Comparison of ENCODE assay signal across 8 cellular contexts in genomic region chr7:116930156-116930913, GRCh38. TPM values are rescaled to one million over a fixed set of nuclear protein-coding genes. Genes with fewer than 3 reads are reported as not detected.
DNase-seq lines count a peak whose midpoint lies in the region; ATAC-seq and TF ChIP-seq lines count a peak whose summit lies in the region.

No MANE protein-coding gene starts in this region.

- H3K36me3 ChIP-seq in DOHH2 (ENCODE audit: control insufficient read depth, low read length): no peaks in the 10 kb centered on the region
- no peaks in the 10 kb centered on the region for H3K36me3 ChIP-seq in suprapubic skin

- H3K9me3 ChIP-seq in DOHH2 (ENCODE audit: control insufficient read depth, insufficient read depth, low read length): no peaks in the 10 kb centered on the region
- H3K9me3 ChIP-seq in suprapubic skin: no peaks in the 10 kb centered on the region

- no peaks in the 10 kb centered on the region for H4K20me1 ChIP-seq in DOHH2 (ENCODE audit: control insufficient read depth, insufficient read depth, low read depth, low read length)

- no peaks in the 10 kb centered on the region for H3K9me3 Mint-ChIP-seq in activated T-helper 1 cell treated with anti-CD3 and anti-CD28 coated beads, Interleukin-12 subunit alpha, Interleukin-12 subunit beta, Interleukin-2, Interleukin-4 antibody, amounts not matched to agents 30 ng/mL and 10 ng/mL and 1 ng/mL, durations not matched to agents 14 hours and 24 hours and 36 hours

- H3K4me1 Mint-ChIP-seq in activated T-helper 1 cell treated with anti-CD3 and anti-CD28 coated beads, Interleukin-12 subunit alpha, Interleukin-12 subunit beta, Interleukin-2, Interleukin-4 antibody, amounts not matched to agents 30 ng/mL and 10 ng/mL and 1 ng/mL, durations not matched to agents 14 hours and 24 hours and 36 hours (ENCODE audit: low read depth): peaks cover 7% of the 10 kb centered on the region

- no peaks in the 10 kb centered on the region for H3K36me3 Mint-ChIP-seq in activated T-helper 1 cell treated with anti-CD3 and anti-CD28 coated beads, Interleukin-12 subunit alpha, Interleukin-12 subunit beta, Interleukin-2, Interleukin-4 antibody, amounts not matched to agents 30 ng/mL and 10 ng/mL and 1 ng/mL, durations not matched to agents 14 hours and 24 hours and 36 hours (ENCODE audit: low read depth)

- TF ChIP-seq EP300 in suprapubic skin (IDR thresholded peaks at IDR 0.05): no peak

- H3K27ac Mint-ChIP-seq in activated T-helper 1 cell treated with anti-CD3 and anti-CD28 coated beads, Interleukin-12 subunit alpha, Interleukin-12 subunit beta, Interleukin-2, Interleukin-4 antibody, amounts not matched to agents 30 ng/mL and 10 ng/mL and 1 ng/mL, durations not matched to agents 14 hours and 24 hours and 36 hours: no peak overlapping the region

- peaks cover 12% of the 10 kb centered on the region for H3K27me3 ChIP-seq in DOHH2 (ENCODE audit: control insufficient read depth, low read length)
- H3K27me3 ChIP-seq in suprapubic skin: peaks cover under 1% of the 10 kb centered on the region

- TF ChIP-seq CTCF in DOHH2 (IDR thresholded peaks at IDR 0.05; ENCODE audit: low read depth, low read length, poor library complexity, severe bottlenecking): peak; percentile 98
- TF ChIP-seq CTCF in LNCAP (IDR thresholded peaks at IDR 0.05): peak; percentile 90
- TF ChIP-seq CTCF in fibroblast of villous mesenchyme (IDR thresholded peaks at IDR 0.05; ENCODE audit: insufficient read depth, low read depth, low read length): peak; percentile 87
- peak; percentile 87 to 93 for TF ChIP-seq CTCF in suprapubic skin (IDR thresholded peaks at IDR 0.05)

- H3K27ac ChIP-seq in DOHH2 (ENCODE audit: low read depth, low read length) (no peak overlapping the region), suprapubic skin (no peak overlapping the region)

- H3K4me3 ChIP-seq in DOHH2 (ENCODE audit: low read length) (no peak overlapping the region), fibroblast of villous mesenchyme (ENCODE audit: low read depth, low read length) (no peak overlapping the region), suprapubic skin (no peak overlapping the region)

- H3K4me3 Mint-ChIP-seq in activated T-helper 1 cell treated with anti-CD3 and anti-CD28 coated beads, Interleukin-12 subunit alpha, Interleukin-12 subunit beta, Interleukin-2, Interleukin-4 antibody, amounts not matched to agents 30 ng/mL and 10 ng/mL and 1 ng/mL, durations not matched to agents 14 hours and 24 hours and 36 hours: no peak overlapping the region

- no peaks in the 10 kb centered on the region for H3F3A ChIP-seq in DOHH2 (ENCODE audit: control insufficient read depth, insufficient read depth)

- H3K4me2 ChIP-seq in DOHH2 (ENCODE audit: low read length): peak overlapping the region; percentile 11; the same call in 1 of the 2 replicates

- H3K27me3 Mint-ChIP-seq in activated T-helper 1 cell treated with anti-CD3 and anti-CD28 coated beads, Interleukin-12 subunit alpha, Interleukin-12 subunit beta, Interleukin-2, Interleukin-4 antibody, amounts not matched to agents 30 ng/mL and 10 ng/mL and 1 ng/mL, durations not matched to agents 14 hours and 24 hours and 36 hours (ENCODE audit: insufficient read depth): peaks cover 20% of the 10 kb centered on the region

- H3K79me2 ChIP-seq in DOHH2 (ENCODE audit: control insufficient read depth, low read length): no peaks in the 10 kb centered on the region

- DNase-seq in RKO (ENCODE audit: low spot score) (peak; percentile 87), fibroblast of villous mesenchyme (ENCODE audit: low read depth) (peak; percentile 81), nucleus accumbens (lab: John Stamatoyannopoulos, UW) (peak in 52 of 56 donors; percentile 1 to 90 (median 46)), suprapubic skin (ENCODE audit: low spot score in 2 of 2) (peak; percentile 89 to 90)
- peak; percentile 58 for DNase-seq in activated T-helper 1 cell treated with anti-CD3 and anti-CD28 coated beads, Interleukin-12 subunit alpha, Interleukin-12 subunit beta, Interleukin-2, Interleukin-4 antibody, amounts not matched to agents 30 ng/mL and 10 ng/mL and 1 ng/mL, durations not matched to agents 14 hours and 24 hours and 36 hours (ENCODE audit: low spot score)

- no peak for TF ChIP-seq POLR2A in suprapubic skin (IDR thresholded peaks at IDR 0.05)

- ATAC-seq in GM21825 (IDR thresholded peaks at IDR 0.05; ENCODE audit: unreplicated experiment): peak; percentile 91

- no peaks in the 10 kb centered on the region for H3K9me2 ChIP-seq in DOHH2 (replicated peaks; ENCODE audit: control insufficient read depth, low read length)

- WGBS in suprapubic skin: 26% methylated on average over 22 of the region's 22 CpGs

- H3K4me1 ChIP-seq in DOHH2 (ENCODE audit: control insufficient read depth, low read length) (peaks cover 3% of the 10 kb centered on the region), suprapubic skin (no peaks in the 10 kb centered on the region)

- intact Hi-C loops in activated T-helper 1 cell treated with anti-CD3 and anti-CD28 coated beads, Interleukin-12 subunit alpha, Interleukin-12 subunit beta, Interleukin-2, Interleukin-4 antibody, amounts not matched to agents 30 ng/mL and 10 ng/mL and 1 ng/mL, durations not matched to agents 14 hours and 24 hours and 36 hours (cut with micrococcal nuclease): loop anchor here (1.0 to 2.0 kb wide), 4 partner anchors 54 to 197 kb away; no protein-coding TSS in a partner anchor

RNA-seq across cellular contexts. Expression of gene ST7, which starts 23.0 kb away (rescaled TPM):
- total RNA-seq in activated T-helper 1 cell treated with anti-CD3 and anti-CD28 coated beads, Interleukin-12 subunit alpha, Interleukin-12 subunit beta, Interleukin-2, Interleukin-4 antibody, amounts not matched to agents 30 ng/mL and 10 ng/mL and 1 ng/mL, durations not matched to agents 14 hours and 24 hours and 36 hours: 4.5 and 5.8 TPM in 2 replicates
- total RNA-seq in fibroblast of villous mesenchyme (31.5 and 33.8 TPM in 2 replicates), suprapubic skin (10 to 100 TPM; 13.1 to 28.2 (median 18.6) TPM)
